19 cellular contexts compared by ENCODE assay signal in genomic region chr11:75403983-75404658, GRCh38. TPM values are rescaled to one million over a fixed set of nuclear protein-coding genes. Genes with fewer than 3 reads are reported as not detected.
A peak's percentile ranks its signal among the peaks of the same experiment; 100 is the strongest.
DNase-seq lines count a peak whose midpoint lies in the region; ATAC-seq, FAIRE-seq and TF ChIP-seq lines count a peak whose summit lies in the region.
"Had no signal": no experiment of that assay in that cellular context is flagged by ENCODE, and none has a peak within 500 bp of the region (broad histone marks: within the 10 kb centered on the region; RNA-seq: fewer than 3 reads in every experiment).

No MANE protein-coding gene starts in this region.

- H3K36me3 Mint-ChIP-seq in activated naive CD4-positive, alpha-beta T cell treated with anti-CD3 and anti-CD28 coated beads for 36 hours (ENCODE audit: low read depth), result peaks cover 86% of the 10 kb centered on the region
- peaks cover 100% of the 10 kb centered on the region for H3K36me3 Mint-ChIP-seq in stimulated activated effector memory CD8-positive, alpha-beta T cell treated with anti-CD3 and anti-CD28 coated beads, Interleukin-12 subunit alpha, Interleukin-12 subunit beta, amount 100 ng/mL, for 72 hours

- TF ChIP-seq RAD21 in K562 (CRISPR knock-in tag; conservative IDR thresholded peaks at IDR 0.05 in 1 of 2, IDR thresholded peaks at IDR 0.05 in 1 of 2), result no peak

- no peak for DNase-seq in activated naive CD4-positive, alpha-beta T cell treated with anti-CD3 and anti-CD28 coated beads for 36 hours
- no peak for DNase-seq in activated naive CD4-positive, alpha-beta T cell treated with Interleukin-2 at 50 U/mL for 16 hours
- DNase-seq in K562 (ENCODE audit: extremely low read depth in 1 of 4, low spot score in 3 of 4) (no peak), cerebellar nuclear complex (lab: John Stamatoyannopoulos, UW) (no peak), DMS 273 treated with DMSO at 0.1 percent for 48 hours (lab: John Stamatoyannopoulos, UW) (no peak)
- DNase-seq in stimulated activated effector memory CD8-positive, alpha-beta T cell treated with anti-CD3 and anti-CD28 coated beads, Interleukin-12 subunit alpha, Interleukin-12 subunit beta, amount 100 ng/mL, for 72 hours (ENCODE audit: low spot score in 2 of 2), result no peak
- DNase-seq: activated naive CD4-positive, alpha-beta T cell; DMS53; Karpas-422; NCI-H187; NCI-H82; occipital lobe; SJCRH30; stimulated activated CD4-positive, alpha-beta T cell treated with anti-CD3 and anti-CD28 coated beads, Interleukin-12 subunit alpha, Interleukin-12 subunit beta, amount 100 ng/mL, for 4 hours; uterus; WERI-Rb-1 had no signal

- 88% methylated on average over 15 of the region's 15 CpGs for WGBS in K562 (ENCODE audit: insufficient coverage, low coverage, missing lambda C conversion rate)

- no peak overlapping the region for H3K4me3 Mint-ChIP-seq in activated naive CD4-positive, alpha-beta T cell treated with anti-CD3 and anti-CD28 coated beads for 36 hours
- peak overlapping the region; percentile 99 for H3K4me3 Mint-ChIP-seq in stimulated activated effector memory CD8-positive, alpha-beta T cell treated with anti-CD3 and anti-CD28 coated beads, Interleukin-12 subunit alpha, Interleukin-12 subunit beta, amount 100 ng/mL, for 72 hours
- H3K4me3 Mint-ChIP-seq: dendritic cell treated with granulocyte-macrophage colony-stimulating factor and Interleukin-4, amounts not matched to agents 40 ng/mL and 50 ng/mL, for 4 days had no signal

- POLR2A ChIA-PET in K562 (lab: Yijun Ruan, JAX), result interaction anchor here (0.5 to 4.0 kb wide), 8 partner anchors 10 to 370 kb away, joined by 3 to 33 read pairs (median 4); partner anchors contain the start of gene KLHL35

- H4K20me1 ChIP-seq in K562 (replicated peaks; ENCODE audit: control insufficient read depth, insufficient read depth, low read length), result peaks cover 79% of the 10 kb centered on the region

- no peak for ATAC-seq in K562
- no peak for ATAC-seq in stimulated activated effector memory CD8-positive, alpha-beta T cell treated with anti-CD3 and anti-CD28 coated beads, Interleukin-12 subunit alpha, Interleukin-12 subunit beta, amount 100 ng/mL, for 72 hours
- ATAC-seq in HG02763 (IDR thresholded peaks at IDR 0.05; ENCODE audit: unreplicated experiment), result no peak

- peaks cover 93% of the 10 kb centered on the region for H3K36me3 ChIP-seq in K562 (ENCODE audit: control insufficient read depth, insufficient read depth, low read length)
- H3K36me3 ChIP-seq: uterus had no signal

- H3K27ac ChIP-seq in K562 (ENCODE audit: extremely low read depth, low read depth, low read length), result peak overlapping the region; percentile 21; the same call in 1 of the 3 replicates
- H3K27ac ChIP-seq: SJCRH30, uterus, WERI-Rb-1 had no signal

- no peaks in the 10 kb centered on the region for H3K27me3 Mint-ChIP-seq in activated naive CD4-positive, alpha-beta T cell treated with anti-CD3 and anti-CD28 coated beads for 36 hours (ENCODE audit: low read depth)
- H3K27me3 Mint-ChIP-seq: dendritic cell treated with granulocyte-macrophage colony-stimulating factor and Interleukin-4, amounts not matched to agents 40 ng/mL and 50 ng/mL, for 4 days had no signal

- H3K9ac ChIP-seq in K562 (ENCODE audit: insufficient read depth in 1 of 2, low read depth in 2 of 2, low read length in 2 of 2), result no peak overlapping the region

- BruUV-seq in K562 (replicated peaks; lab: Mats Ljungman, UMichigan), result no TSS peak

- no peaks in the 10 kb centered on the region for H3K9me3 Mint-ChIP-seq in activated naive CD4-positive, alpha-beta T cell treated with anti-CD3 and anti-CD28 coated beads for 36 hours
- H3K9me3 Mint-ChIP-seq in stimulated activated effector memory CD8-positive, alpha-beta T cell treated with anti-CD3 and anti-CD28 coated beads, Interleukin-12 subunit alpha, Interleukin-12 subunit beta, amount 100 ng/mL, for 72 hours, result no peaks in the 10 kb centered on the region
- H3K9me3 Mint-ChIP-seq: dendritic cell treated with granulocyte-macrophage colony-stimulating factor and Interleukin-4, amounts not matched to agents 40 ng/mL and 50 ng/mL, for 4 days had no signal

- in situ Hi-C loops in K562 (cut with MboI), result no loop called here

- FAIRE-seq in K562 (lab: Jason Lieb, UNC), result no peak

- H3K27ac Mint-ChIP-seq in activated naive CD4-positive, alpha-beta T cell treated with anti-CD3 and anti-CD28 coated beads for 36 hours, result peak overlapping the region; percentile 6
- H3K27ac Mint-ChIP-seq in stimulated activated effector memory CD8-positive, alpha-beta T cell treated with anti-CD3 and anti-CD28 coated beads, Interleukin-12 subunit alpha, Interleukin-12 subunit beta, amount 100 ng/mL, for 72 hours, result peak overlapping the region; percentile 100
- H3K27ac Mint-ChIP-seq: dendritic cell treated with granulocyte-macrophage colony-stimulating factor and Interleukin-4, amounts not matched to agents 40 ng/mL and 50 ng/mL, for 4 days had no signal

- peaks cover 17 to 43% of the 10 kb centered on the region in 2 experiments; a peak in 3 of 5 replicates for H3K4me1 ChIP-seq in K562 (replicated peaks in 1 of 2; ENCODE audit: control insufficient read depth in 2 of 2, insufficient read depth in 2 of 2, low read length in 2 of 2)

- no peak overlapping the region for H2AFZ ChIP-seq in K562 (ENCODE audit: low read depth, low read length)

- no peak for TF ChIP-seq EP300 in K562 (IDR thresholded peaks at IDR 0.05; ENCODE audit: low read length)

- CTCF ChIA-PET in activated naive CD4-positive, alpha-beta T cell treated with anti-CD3 and anti-CD28 coated beads for 36 hours (lab: Charles Lee), result interaction anchor here (1.0 kb wide), 1 partner anchor 15 kb away, joined by 3 read pairs; no protein-coding TSS in a partner anchor
- CTCF ChIA-PET in K562 (lab: Yijun Ruan, JAX; ENCODE audit: low intra/inter-chr PET ratio), result no interaction called here

- peaks cover 21% of the 10 kb centered on the region for H3K9me1 ChIP-seq in K562 (ENCODE audit: control insufficient read depth, insufficient read depth, low read length)

- TF ChIP-seq POLR2A in K562 (conservative IDR thresholded peaks at IDR 0.05), result no peak; the same call in 1 of the 2 replicates

- no peak overlapping the region for H3K4me3 ChIP-seq in K562
- H3K4me3 ChIP-seq: SJCRH30, uterus had no signal

- peaks cover 89% of the 10 kb centered on the region for H3K79me2 ChIP-seq in K562 (ENCODE audit: control insufficient read depth, insufficient read depth, low read length)

- no peaks in the 10 kb centered on the region for H3K9me3 ChIP-seq in K562 (replicated peaks; ENCODE audit: control insufficient read depth, insufficient read depth, low read depth, low read length)
- H3K9me3 ChIP-seq: SJCRH30, uterus had no signal

- no peak overlapping the region for H3K4me2 ChIP-seq in K562 (ENCODE audit: insufficient read depth, low read length)

- H3K27me3 ChIP-seq in K562 (ENCODE audit: control insufficient read depth in 2 of 2, insufficient read depth in 2 of 2, low read length in 2 of 2), result no peaks in the 10 kb centered on the region
- H3K27me3 ChIP-seq: SJCRH30, uterus had no signal

- peaks cover 62% of the 10 kb centered on the region for H3K4me1 Mint-ChIP-seq in activated naive CD4-positive, alpha-beta T cell treated with anti-CD3 and anti-CD28 coated beads for 36 hours (ENCODE audit: low read depth)
- peaks cover 56% of the 10 kb centered on the region for H3K4me1 Mint-ChIP-seq in stimulated activated effector memory CD8-positive, alpha-beta T cell treated with anti-CD3 and anti-CD28 coated beads, Interleukin-12 subunit alpha, Interleukin-12 subunit beta, amount 100 ng/mL, for 72 hours

- intact Hi-C loops in activated naive CD4-positive, alpha-beta T cell treated with anti-CD3 and anti-CD28 coated beads for 36 hours (cut with micrococcal nuclease), result no loop called here
- intact Hi-C loops in K562 (cut with micrococcal nuclease), result no loop called here

- TF ChIP-seq CTCF in K562 (IDR thresholded peaks at IDR 0.05 in 2 of 3, conservative IDR thresholded peaks at IDR 0.05 in 1 of 3; ENCODE audit: insufficient read depth in 2 of 3, low read depth in 1 of 3, low read length in 3 of 3), result no peak

RNA-seq across cellular contexts. Expression of gene RPS3, which starts 4.8 kb away (rescaled TPM):
- 1,000 to 10,000 TPM; 5,069 to 5,116 TPM for total RNA-seq in activated naive CD4-positive, alpha-beta T cell treated with anti-CD3 and anti-CD28 coated beads for 36 hours
- 3,306 TPM for polyA plus RNA-seq in PFSK-1 (2012; ENCODE audit: insufficient read length, low read depth)
- total RNA-seq in K562 (2011; cell fraction: chromatin; rRNA removed; ENCODE audit: low replicate concordance), result 368 and 416 TPM in 2 replicates
- total RNA-seq in K562 (2011; cell fraction: nucleolus; rRNA removed), result 577 and 735 TPM in 2 replicates
- 828 and 1,575 TPM in 2 replicates for total RNA-seq in K562 (2011; cell fraction: nucleoplasm; rRNA removed)
- total RNA-seq in K562 (2014; rRNA removed) (2,700 and 3,102 TPM in 2 replicates), K562 (2014; rRNA removed; fragmentation: Illumina TruSeq; extraction: Trizol) (3,530 and 3,738 TPM in 2 replicates), K562 (2015; rRNA removed; fragmentation: Illumina TruSeq; extraction: Trizol) (3,411 and 3,679 TPM in 2 replicates), K562 (2021) (3,592 and 3,622 TPM in 2 replicates)
- polyA plus RNA-seq in K562 (2011; rRNA removed) (3,472 and 4,261 TPM in 2 replicates), K562 (2014; fragmentation: Illumina TruSeq; extraction: Trizol) (4,042 and 4,231 TPM in 2 replicates), K562 (2014; fragmentation: Nextera tagmentation; extraction: Ambion mirVana) (1,000 to 10,000 TPM; 5,693 to 5,771 TPM), K562 (2014; rRNA removed) (3,097 and 3,731 TPM in 2 replicates)
- 3,466 and 4,968 TPM in 2 replicates for polyA plus RNA-seq in K562 (2011; cell fraction: cytosol; rRNA removed)
- polyA plus RNA-seq in K562 (2011; cell fraction: nucleus; rRNA removed), result 1,428 and 2,203 TPM in 2 replicates
- 4,980 and 5,479 TPM in 2 replicates for polyA plus RNA-seq in K562 (2012)
- polyA minus RNA-seq in K562 (2011; rRNA and poly(A)+ RNA removed), result 1,903 and 2,025 TPM in 2 replicates
- polyA minus RNA-seq in K562 (2011; cell fraction: cytosol; rRNA and poly(A)+ RNA removed), result 774 and 918 TPM in 2 replicates
- 197 and 395 TPM in 2 replicates for polyA minus RNA-seq in K562 (2011; cell fraction: nucleus; rRNA and poly(A)+ RNA removed)

RNA-seq across cellular contexts. Expression of gene KLHL35, which starts 28.9 kb away (rescaled TPM):
- under 1 TPM; 0.14 to 0.17 TPM for total RNA-seq in activated naive CD4-positive, alpha-beta T cell treated with anti-CD3 and anti-CD28 coated beads for 36 hours
- polyA plus RNA-seq in PFSK-1 (2012; ENCODE audit: insufficient read length, low read depth), result 0.77 TPM
- not detected in 2 replicates for total RNA-seq in K562 (2011; cell fraction: chromatin; rRNA removed; ENCODE audit: low replicate concordance)
- not detected in 2 replicates for total RNA-seq in K562 (2011; cell fraction: nucleolus; rRNA removed)
- total RNA-seq in K562 (2011; cell fraction: nucleoplasm; rRNA removed), result not detected in 2 replicates
- not detected in 2 replicates for total RNA-seq in K562 (2014; rRNA removed)
- total RNA-seq in K562 (2014; rRNA removed; fragmentation: Illumina TruSeq; extraction: Trizol), result not detected in 2 replicates
- not detected in 2 replicates for total RNA-seq in K562 (2015; rRNA removed; fragmentation: Illumina TruSeq; extraction: Trizol)
- not detected in 2 replicates for total RNA-seq in K562 (2021)
- polyA plus RNA-seq in K562 (2011; rRNA removed), result not detected in 2 replicates
- not detected in 2 replicates for polyA plus RNA-seq in K562 (2011; cell fraction: cytosol; rRNA removed)
- not detected in 2 replicates for polyA plus RNA-seq in K562 (2011; cell fraction: nucleus; rRNA removed)
- 0.05 and 0.10 TPM in 2 replicates for polyA plus RNA-seq in K562 (2012)
- polyA plus RNA-seq in K562 (2014; fragmentation: Illumina TruSeq; extraction: Trizol), result not detected in 2 replicates
- polyA plus RNA-seq in K562 (2014; fragmentation: Nextera tagmentation; extraction: Ambion mirVana), result not detected
- polyA plus RNA-seq in K562 (2014; rRNA removed), result not detected in 2 replicates
- polyA minus RNA-seq in K562 (2011; rRNA and poly(A)+ RNA removed), result not detected in 2 replicates
- 1.5 TPM in 1 of 2 replicates, not detected in the other for polyA minus RNA-seq in K562 (2011; cell fraction: cytosol; rRNA and poly(A)+ RNA removed)
- not detected in 2 replicates for polyA minus RNA-seq in K562 (2011; cell fraction: nucleus; rRNA and poly(A)+ RNA removed)
- total RNA-seq: SJCRH30 had no signal

RNA-seq across cellular contexts. Expression of gene ARRB1, which starts 52.7 kb away (rescaled TPM):
- total RNA-seq in activated naive CD4-positive, alpha-beta T cell treated with anti-CD3 and anti-CD28 coated beads for 36 hours, result 10 to 100 TPM; 15.7 to 16.6 TPM
- polyA plus RNA-seq in PFSK-1 (2012; ENCODE audit: insufficient read length, low read depth), result 34.0 TPM
- total RNA-seq in K562 (2011; cell fraction: chromatin; rRNA removed; ENCODE audit: low replicate concordance), result 58.4 and 169 TPM in 2 replicates
- 93.3 and 107 TPM in 2 replicates for total RNA-seq in K562 (2011; cell fraction: nucleolus; rRNA removed)
- total RNA-seq in K562 (2011; cell fraction: nucleoplasm; rRNA removed), result 70.8 and 73.7 TPM in 2 replicates
- total RNA-seq in K562 (2014; rRNA removed) (21.8 and 27.6 TPM in 2 replicates), K562 (2014; rRNA removed; fragmentation: Illumina TruSeq; extraction: Trizol) (22.9 and 28.5 TPM in 2 replicates), K562 (2015; rRNA removed; fragmentation: Illumina TruSeq; extraction: Trizol) (41.7 and 43.5 TPM in 2 replicates), K562 (2021) (43.6 and 45.4 TPM in 2 replicates)
- polyA plus RNA-seq in K562 (2011; rRNA removed) (26.2 and 30.8 TPM in 2 replicates), K562 (2014; fragmentation: Illumina TruSeq; extraction: Trizol) (35.6 and 38.4 TPM in 2 replicates), K562 (2014; fragmentation: Nextera tagmentation; extraction: Ambion mirVana) (10 to 100 TPM in 1 of 2 experiments, 1 to 10 TPM in 1; 6.6 to 13.1 TPM), K562 (2014; rRNA removed) (24.2 and 30.6 TPM in 2 replicates)
- 28.6 and 44.2 TPM in 2 replicates for polyA plus RNA-seq in K562 (2011; cell fraction: cytosol; rRNA removed)
- 30.8 and 44.9 TPM in 2 replicates for polyA plus RNA-seq in K562 (2011; cell fraction: nucleus; rRNA removed)
- polyA plus RNA-seq in K562 (2012), result 33.4 and 35.1 TPM in 2 replicates
- 80.3 and 121 TPM in 2 replicates for polyA minus RNA-seq in K562 (2011; rRNA and poly(A)+ RNA removed)
- 31.7 and 45.7 TPM in 2 replicates for polyA minus RNA-seq in K562 (2011; cell fraction: cytosol; rRNA and poly(A)+ RNA removed)
- 63.5 and 65.3 TPM in 2 replicates for polyA minus RNA-seq in K562 (2011; cell fraction: nucleus; rRNA and poly(A)+ RNA removed)
